In genomic region chr4:58139269-58139668, GRCh38 we compare ENCODE assay signal across 18 cellular contexts.
"Had no signal": no experiment of that assay in that cellular context is flagged by ENCODE, and none has a peak within 500 bp of the region (broad histone marks: within the 10 kb centered on the region; RNA-seq: fewer than 3 reads in every experiment).

No MANE protein-coding gene starts in this region.

- H3K27ac Mint-ChIP-seq: naive thymus-derived CD8-positive, alpha-beta T cell; stimulated activated effector memory CD8-positive, alpha-beta T cell treated with anti-CD3 and anti-CD28 coated beads, Interleukin-12 subunit alpha, Interleukin-12 subunit beta, amount 100 ng/mL, for 72 hours; stimulated activated naive CD8-positive, alpha-beta T cell treated with anti-CD3 and anti-CD28 coated beads, Interleukin-15, Interleukin-2, amounts not matched to agents 100 ng/mL and 50 ng/mL, for 24 hours had no signal

- H3K36me3 Mint-ChIP-seq: naive thymus-derived CD8-positive, alpha-beta T cell; stimulated activated effector memory CD8-positive, alpha-beta T cell treated with anti-CD3 and anti-CD28 coated beads, Interleukin-12 subunit alpha, Interleukin-12 subunit beta, amount 100 ng/mL, for 72 hours had no signal

- H3K4me1 Mint-ChIP-seq: naive thymus-derived CD8-positive, alpha-beta T cell; neural crest cell; stimulated activated effector memory CD8-positive, alpha-beta T cell treated with anti-CD3 and anti-CD28 coated beads, Interleukin-12 subunit alpha, Interleukin-12 subunit beta, amount 100 ng/mL, for 72 hours had no signal

- DNase-seq: islet precursor cell; left ventricle myocardium inferior; mesendoderm; naive thymus-derived CD8-positive, alpha-beta T cell; nucleus accumbens; pancreas; posterior cingulate gyrus; right cardiac atrium; spleen; stimulated activated CD4-positive, alpha-beta T cell treated with anti-CD3 and anti-CD28 coated beads, Interleukin-4, amount 100 ng/mL, for 24 hours; stimulated activated naive CD4-positive, alpha-beta T cell; tibial artery; trophoblast cell; upper lobe of right lung had no signal

- H3K27me3 Mint-ChIP-seq: naive thymus-derived CD8-positive, alpha-beta T cell; stimulated activated naive CD8-positive, alpha-beta T cell treated with anti-CD3 and anti-CD28 coated beads, Interleukin-15, Interleukin-2, amounts not matched to agents 100 ng/mL and 50 ng/mL, for 24 hours had no signal

- H3K4me3 Mint-ChIP-seq: naive thymus-derived CD8-positive, alpha-beta T cell; nephron; neural crest cell; stimulated activated effector memory CD8-positive, alpha-beta T cell treated with anti-CD3 and anti-CD28 coated beads, Interleukin-12 subunit alpha, Interleukin-12 subunit beta, amount 100 ng/mL, for 72 hours; stimulated activated naive CD8-positive, alpha-beta T cell treated with anti-CD3 and anti-CD28 coated beads, Interleukin-15, Interleukin-2, amounts not matched to agents 100 ng/mL and 50 ng/mL, for 24 hours had no signal

- H3K9me3 Mint-ChIP-seq: nephron; neural crest cell; stimulated activated naive CD8-positive, alpha-beta T cell treated with anti-CD3 and anti-CD28 coated beads, Interleukin-15, Interleukin-2, amounts not matched to agents 100 ng/mL and 50 ng/mL, for 24 hours had no signal
